Comparison of ENCODE assay signal across 17 cellular contexts in the genomic region with DNA sequence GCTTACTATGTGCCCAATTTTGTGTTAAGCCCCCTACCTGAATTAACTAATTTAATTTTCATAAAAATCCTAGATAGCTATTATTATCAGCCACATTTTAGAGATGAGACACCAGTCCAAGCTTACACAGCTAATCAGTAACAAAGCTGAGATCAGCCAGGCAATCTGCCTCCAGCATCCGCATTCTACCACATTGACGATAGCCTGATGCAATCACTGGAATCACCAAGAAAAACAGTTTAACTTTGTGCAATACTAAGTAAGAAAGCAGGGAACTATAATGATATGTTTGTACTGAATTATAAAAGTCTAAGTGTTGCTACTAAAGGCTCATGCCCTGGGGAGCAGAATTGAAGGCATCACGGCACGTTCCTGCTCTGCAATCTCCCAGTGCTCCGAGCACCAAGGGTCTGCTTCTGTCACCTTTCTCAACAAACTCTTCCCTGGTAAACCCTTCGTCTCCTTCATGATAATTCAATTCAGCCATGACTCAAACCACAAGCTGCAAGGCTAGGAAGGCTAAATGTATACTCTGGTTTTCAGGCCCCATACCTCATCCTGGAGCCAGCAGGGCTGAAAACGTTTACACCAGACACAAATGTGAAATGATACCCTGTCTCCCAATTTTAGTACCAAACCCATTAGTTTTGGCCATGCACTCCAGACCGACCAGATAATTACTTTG. TPM values are rescaled to one million over a fixed set of nuclear protein-coding genes. Genes with fewer than 3 reads are reported as not detected.
DNase-seq lines count a peak whose midpoint lies in the region; ATAC-seq and TF ChIP-seq lines count a peak whose summit lies in the region.
"Had no signal": no experiment of that assay in that cellular context is flagged by ENCODE, and none has a peak within 500 bp of the region (broad histone marks: within the 10 kb centered on the region; RNA-seq: fewer than 3 reads in every experiment).

No MANE protein-coding gene starts in this region.

- intact Hi-C loops in ascending aorta (cut with DNase I) (loop anchor here (5.0 kb wide), 1 partner anchor 199 kb away; a partner anchor contains a TSS), tibial artery (cut with DNase I; ENCODE audit: low total_unique reads) (no loop called here)

- peak overlapping the region; percentile 67 for H3K27ac ChIP-seq in ascending aorta
- peak overlapping the region; percentile 18 to 50 for H3K27ac ChIP-seq in tibial artery

- H3K27me3 ChIP-seq in ascending aorta = no peaks in the 10 kb centered on the region
- H3K27me3 ChIP-seq in tibial artery = no peaks in the 10 kb centered on the region

- H3K36me3 ChIP-seq in ascending aorta (peaks cover 14 to 16% of the 10 kb centered on the region in 2 donors), tibial artery (peaks cover 17 to 59% (median 26%) of the 10 kb centered on the region in 3 donors)

- peaks cover 43% of the 10 kb centered on the region for H3K36me3 Mint-ChIP-seq in activated CD4-positive, alpha-beta T cell treated with anti-CD3 and anti-CD28 coated beads, Interleukin-2, amount 10 ng/mL, durations not matched to agents 7 days and 5 days (ENCODE audit: low read depth)
- H3K36me3 Mint-ChIP-seq: natural killer cell had no signal

- H3K4me1 ChIP-seq in ascending aorta = peaks cover 3 to 25% of the 10 kb centered on the region in 2 donors
- H3K4me1 ChIP-seq in tibial artery = peaks cover 0 to 37% (median 10%) of the 10 kb centered on the region in 4 donors

- H3K4me1 Mint-ChIP-seq in activated CD4-positive, alpha-beta T cell treated with anti-CD3 and anti-CD28 coated beads, Interleukin-2, amount 10 ng/mL, durations not matched to agents 7 days and 5 days = peaks cover 30% of the 10 kb centered on the region

- H3K9me3 Mint-ChIP-seq in activated CD4-positive, alpha-beta T cell treated with anti-CD3 and anti-CD28 coated beads, Interleukin-2, amount 10 ng/mL, durations not matched to agents 7 days and 5 days = no peaks in the 10 kb centered on the region
- H3K9me3 Mint-ChIP-seq: activated naive CD8-positive, alpha-beta T cell treated with anti-CD3 and anti-CD28 coated beads, Interleukin-2, amount 50 U/mL, for 24 hours; natural killer cell had no signal

- ATAC-seq in HG03521 (IDR thresholded peaks at IDR 0.05; ENCODE audit: unreplicated experiment) = no peak
- ATAC-seq in stimulated activated naive CD8-positive, alpha-beta T cell treated with anti-CD3 and anti-CD28 coated beads, Interleukin-15, Interleukin-2, amounts not matched to agents 100 U/mL and 50 U/mL, for 24 hours = no peak
- ATAC-seq: activated naive CD8-positive, alpha-beta T cell treated with anti-CD3 and anti-CD28 coated beads, Interleukin-2, amount 50 U/mL, for 24 hours had no signal

- CTCF ChIA-PET in activated CD4-positive, alpha-beta T cell treated with anti-CD3 and anti-CD28 coated beads, Interleukin-2, amount 10 ng/mL, durations not matched to agents 7 days and 5 days (lab: Charles Lee) = interaction anchor here (0.9 to 1.8 kb wide), 6 partner anchors 9 to 25 kb away, joined by 3 to 4 read pairs (median 3); no protein-coding TSS in a partner anchor

- peak overlapping the region; percentile 1 for H3K27ac Mint-ChIP-seq in activated CD4-positive, alpha-beta T cell treated with anti-CD3 and anti-CD28 coated beads, Interleukin-2, amount 10 ng/mL, durations not matched to agents 7 days and 5 days

- POLR2A ChIA-PET in activated CD4-positive, alpha-beta T cell treated with anti-CD3 and anti-CD28 coated beads, Interleukin-2, amount 10 ng/mL, durations not matched to agents 7 days and 5 days (lab: Charles Lee) = no interaction called here

- no peak for TF ChIP-seq CTCF in ascending aorta (IDR thresholded peaks at IDR 0.05)
- no peak for TF ChIP-seq CTCF in tibial artery (IDR thresholded peaks at IDR 0.05)

- no peak overlapping the region for H3K4me3 Mint-ChIP-seq in activated CD4-positive, alpha-beta T cell treated with anti-CD3 and anti-CD28 coated beads, Interleukin-2, amount 10 ng/mL, durations not matched to agents 7 days and 5 days
- H3K4me3 Mint-ChIP-seq: activated naive CD8-positive, alpha-beta T cell treated with anti-CD3 and anti-CD28 coated beads, Interleukin-2, amount 50 U/mL, for 24 hours had no signal

- DNase-seq in activated CD4-positive, alpha-beta T cell treated with anti-CD3 and anti-CD28 coated beads, Interleukin-2, amount 10 ng/mL, durations not matched to agents 7 days and 5 days = no peak
- no peak for DNase-seq in activated CD4-positive, alpha-beta T cell treated with anti-CD3 and anti-CD28 coated beads, Interleukin-2, amount 50 U/mL, for 1 hour
- DNase-seq in ascending aorta (ENCODE audit: low spot score in 2 of 2) (peak in 1 of 2 donors; percentile 77), kidney glomerular epithelial cell (lab: John Stamatoyannopoulos, UW) (peak; percentile 3), tibial artery (peak in 1 of 2 donors; percentile 62), T-helper 9 cell (no peak)
- no peak for DNase-seq in stimulated activated naive CD8-positive, alpha-beta T cell treated with anti-CD3 and anti-CD28 coated beads, Interleukin-15, Interleukin-2, amounts not matched to agents 100 U/mL and 50 U/mL, for 24 hours
- DNase-seq: activated CD4-positive, alpha-beta T cell treated with anti-CD3 and anti-CD28 coated beads for 4 hours; activated naive CD8-positive, alpha-beta T cell treated with anti-CD3 and anti-CD28 coated beads, Interleukin-2, amount 50 U/mL, for 24 hours; DND-41; effector memory CD4-positive, alpha-beta T cell; MM.1S; natural killer cell had no signal

- no peak overlapping the region for H3K4me3 ChIP-seq in ascending aorta
- no peak overlapping the region for H3K4me3 ChIP-seq in tibial artery
- H3K4me3 ChIP-seq: A549 had no signal

- H3K27me3 Mint-ChIP-seq in activated CD4-positive, alpha-beta T cell treated with anti-CD3 and anti-CD28 coated beads, Interleukin-2, amount 10 ng/mL, durations not matched to agents 7 days and 5 days = no peaks in the 10 kb centered on the region
- H3K27me3 Mint-ChIP-seq: activated naive CD8-positive, alpha-beta T cell treated with anti-CD3 and anti-CD28 coated beads, Interleukin-2, amount 50 U/mL, for 24 hours had no signal

- H3K9me3 ChIP-seq in ascending aorta (no peaks in the 10 kb centered on the region), tibial artery (no peaks in the 10 kb centered on the region)
- H3K9me3 ChIP-seq: A549 had no signal

RNA-seq across cellular contexts. Expression of a gene that starts 19.4 kb away (rescaled TPM):
- total RNA-seq in activated CD4-positive, alpha-beta T cell treated with anti-CD3 and anti-CD28 coated beads, Interleukin-2, amount 10 ng/mL, durations not matched to agents 7 days and 5 days = 10 to 100 TPM; 47.2 to 52.4 TPM
- 56.1 TPM for total RNA-seq in ascending aorta

RNA-seq across cellular contexts. Expression of a gene that starts 23.8 kb away (rescaled TPM):
- not detected for total RNA-seq in activated CD4-positive, alpha-beta T cell treated with anti-CD3 and anti-CD28 coated beads, Interleukin-2, amount 10 ng/mL, durations not matched to agents 7 days and 5 days
- not detected for total RNA-seq in ascending aorta
- total RNA-seq: natural killer cell, NCI-H460, SK-MEL-5 had no signal
